Comparison of ENCODE assay signal across 8 cellular contexts in the genomic region with DNA sequence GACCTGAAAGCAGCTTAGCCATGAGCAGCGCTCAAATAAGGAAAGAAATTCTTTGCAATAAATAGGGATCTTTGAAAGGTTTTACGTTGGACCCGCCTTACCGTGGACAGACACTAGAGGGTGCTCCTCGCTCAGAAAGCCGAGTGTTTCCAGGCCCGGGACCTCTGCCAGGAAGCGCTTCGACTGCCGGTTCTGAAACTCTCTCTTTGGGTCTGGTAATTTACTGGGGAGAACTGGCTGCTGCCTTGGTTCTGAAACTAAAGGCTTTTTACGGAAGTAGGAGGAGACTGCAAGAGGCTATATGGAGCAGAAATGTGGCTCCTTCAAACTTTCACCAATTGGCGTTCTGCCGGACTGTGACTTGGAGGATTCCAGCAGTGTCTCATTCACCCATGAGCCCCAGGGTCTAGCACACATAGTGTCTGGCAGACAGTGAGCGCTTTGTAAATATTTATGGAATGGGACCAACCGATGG. TPM values are rescaled to one million over a fixed set of nuclear protein-coding genes. Genes with fewer than 3 reads are reported as not detected.
DNase-seq lines count a peak whose midpoint lies in the region; ATAC-seq and TF ChIP-seq lines count a peak whose summit lies in the region.

No MANE protein-coding gene starts in this region.

- H3K27me3 Mint-ChIP-seq in activated CD8-positive, alpha-beta T cell treated with anti-CD3 and anti-CD28 coated beads for 36 hours, result peaks cover 35% of the 10 kb centered on the region
- H3K27me3 Mint-ChIP-seq in memory B cell, result peaks cover 10% of the 10 kb centered on the region

- POLR2A ChIA-PET in activated CD8-positive, alpha-beta T cell treated with anti-CD3 and anti-CD28 coated beads for 36 hours (lab: Charles Lee), result interaction anchor here (0.7 kb wide), 1 partner anchor 96 kb away, joined by 3 read pairs; no protein-coding TSS in a partner anchor

- no peaks in the 10 kb centered on the region for H3K9me3 Mint-ChIP-seq in activated CD8-positive, alpha-beta T cell treated with anti-CD3 and anti-CD28 coated beads for 36 hours
- no peaks in the 10 kb centered on the region for H3K9me3 Mint-ChIP-seq in memory B cell

- intact Hi-C loops in activated CD8-positive, alpha-beta T cell treated with anti-CD3 and anti-CD28 coated beads for 36 hours (cut with micrococcal nuclease), result loop anchor here (10.0 kb wide), 1 partner anchor 363 kb away; no protein-coding TSS in a partner anchor

- DNase-seq in ACHN (peak; percentile 78), GM19240 (ENCODE audit: insufficient read length, low spot score) (peak; percentile 45), NCI-H526 (lab: John Stamatoyannopoulos, UW) (peak; percentile 26 to 83), memory B cell (ENCODE audit: low spot score in 2 of 2) (peak; percentile 55 to 58), 8988T (no peak)
- peak; percentile 80 for DNase-seq in activated CD8-positive, alpha-beta T cell treated with anti-CD3 and anti-CD28 coated beads for 36 hours
- peak; percentile 58 for DNase-seq in effector CD8-positive, alpha-beta T cell (lab: John Stamatoyannopoulos, UW)
- DNase-seq in stimulated activated CD4-positive, alpha-beta T cell treated with anti-CD3 and anti-CD28 coated beads, TNF-alpha, amount 100 ng/mL, for 24 hours (ENCODE audit: low read depth in 3 of 3), result peak; percentile 30 to 68 (median 41)

- H3K4me1 Mint-ChIP-seq in activated CD8-positive, alpha-beta T cell treated with anti-CD3 and anti-CD28 coated beads for 36 hours (ENCODE audit: low read depth), result peaks cover 5% of the 10 kb centered on the region
- H3K4me1 Mint-ChIP-seq in memory B cell, result no peaks in the 10 kb centered on the region

- peak; percentile 95 for TF ChIP-seq CTCF in activated CD8-positive, alpha-beta T cell treated with anti-CD3 and anti-CD28 coated beads for 36 hours (IDR thresholded peaks at IDR 0.05)

- ATAC-seq in activated CD8-positive, alpha-beta T cell treated with anti-CD3 and anti-CD28 coated beads for 36 hours, result peak; percentile 79
- peak; percentile 69 for ATAC-seq in memory B cell (ENCODE audit: low read depth)

- in situ Hi-C loops in ACHN (cut with HindIII; ENCODE audit: low pct_ligation_motif_present, low pct_unique_long_range_greater_than_20kb, low sequenced_read_pairs), result no loop called here

- CTCF ChIA-PET in activated CD8-positive, alpha-beta T cell treated with anti-CD3 and anti-CD28 coated beads for 36 hours (lab: Charles Lee), result interaction anchor here (0.6 to 4.2 kb wide), 35 partner anchors 10 to 361 kb away, joined by 3 to 21 read pairs (median 4); a partner anchor contains a TSS

- H3K36me3 Mint-ChIP-seq in activated CD8-positive, alpha-beta T cell treated with anti-CD3 and anti-CD28 coated beads for 36 hours (ENCODE audit: low read depth), result no peaks in the 10 kb centered on the region
- no peaks in the 10 kb centered on the region for H3K36me3 Mint-ChIP-seq in memory B cell

- no peak overlapping the region for H3K27ac Mint-ChIP-seq in activated CD8-positive, alpha-beta T cell treated with anti-CD3 and anti-CD28 coated beads for 36 hours
- no peak overlapping the region for H3K27ac Mint-ChIP-seq in memory B cell

- H3K4me3 Mint-ChIP-seq in activated CD8-positive, alpha-beta T cell treated with anti-CD3 and anti-CD28 coated beads for 36 hours, result peak overlapping the region; percentile 49
- no peak overlapping the region for H3K4me3 Mint-ChIP-seq in memory B cell

RNA-seq across cellular contexts. Expression of a gene that starts 45.6 kb away (rescaled TPM):
- total RNA-seq in activated CD8-positive, alpha-beta T cell treated with anti-CD3 and anti-CD28 coated beads for 36 hours, result 1 to 10 TPM; 6.9 to 7.0 TPM

RNA-seq across cellular contexts. Expression of a gene that starts 50.6 kb away (rescaled TPM):
- not detected for total RNA-seq in activated CD8-positive, alpha-beta T cell treated with anti-CD3 and anti-CD28 coated beads for 36 hours

RNA-seq across cellular contexts. Expression of a gene that starts 51.3 kb away (rescaled TPM):
- not detected for total RNA-seq in activated CD8-positive, alpha-beta T cell treated with anti-CD3 and anti-CD28 coated beads for 36 hours

RNA-seq across cellular contexts. Expression of a gene that starts 56.6 kb away (rescaled TPM):
- not detected for total RNA-seq in activated CD8-positive, alpha-beta T cell treated with anti-CD3 and anti-CD28 coated beads for 36 hours

RNA-seq across cellular contexts. Expression of a gene that starts 56.8 kb away (rescaled TPM):
- total RNA-seq in activated CD8-positive, alpha-beta T cell treated with anti-CD3 and anti-CD28 coated beads for 36 hours, result not detected
